In the genomic region with DNA sequence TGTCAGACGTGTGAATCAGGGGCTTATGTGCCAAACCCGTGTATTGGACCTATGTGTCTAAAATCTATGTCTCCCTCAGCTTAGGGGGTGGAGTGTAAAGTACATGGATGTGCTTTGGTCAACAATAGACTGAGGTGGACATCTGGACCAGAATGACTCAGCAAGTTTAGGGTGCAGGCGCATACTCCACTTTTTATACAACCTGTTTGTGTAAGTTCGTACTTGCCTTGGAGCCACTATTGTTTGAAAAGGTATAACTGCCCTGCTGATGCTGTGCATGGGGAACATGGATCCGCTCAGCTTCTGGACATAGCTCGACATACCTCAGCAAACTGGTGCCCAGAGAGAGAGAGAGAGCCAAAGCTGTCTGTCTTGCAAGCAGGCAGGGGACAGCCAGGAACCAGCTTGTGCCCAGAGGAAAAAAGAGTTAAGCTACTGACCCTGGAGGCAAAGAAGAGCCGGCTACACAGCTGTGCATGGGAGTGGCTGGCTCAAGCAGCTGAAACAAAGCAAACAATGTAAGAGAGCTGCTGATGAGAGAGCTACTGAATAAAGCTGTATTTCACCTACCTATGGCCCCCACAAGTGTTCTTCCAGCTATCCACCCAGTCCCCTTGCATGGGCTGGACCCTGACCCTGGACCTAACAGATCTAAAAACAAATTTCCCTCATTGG, we compare ENCODE assay signal across 1 cellular context.
TF ChIP-seq lines count a peak whose summit lies in the region.

No MANE protein-coding gene starts in this region.

TF ChIP-seq in HepG2, 621 proteins besides CTCF, POLR2A, EP300 and RAD21:
- TF ChIP-seq FOSL2 (CRISPR knock-in tag; IDR thresholded peaks at IDR 0.05), result peak; percentile 42
- TF ChIP-seq THYN1 (CRISPR knock-in tag; IDR thresholded peaks at IDR 0.05; ENCODE audit: borderline replicate concordance, low read depth), result no peak
- no peak for TF ChIP-seq TP53 (CRISPR knock-in tag; conservative IDR thresholded peaks at IDR 0.05)
- no peak for TF ChIP-seq ZNF674 (CRISPR knock-in tag; IDR thresholded peaks at IDR 0.05; ENCODE audit: low read depth)
- TF ChIP-seq NFKBIZ (CRISPR knock-in tag; IDR thresholded peaks at IDR 0.05), result no peak
- TF ChIP-seq MAFK (conservative IDR thresholded peaks at IDR 0.05 in 1 of 2, IDR thresholded peaks at IDR 0.05 in 1 of 2; ENCODE audit: low read length in 2 of 2), result peak; percentile 85 to 91
- TF ChIP-seq PHF5A (CRISPR knock-in tag; IDR thresholded peaks at IDR 0.05; ENCODE audit: low read depth, unreplicated experiment), result no peak
- TF ChIP-seq MAFG (CRISPR knock-in tag; IDR thresholded peaks at IDR 0.05), result peak; percentile 26; the same call in 1 of the 2 replicates
- no peak for TF ChIP-seq SOX13 (IDR thresholded peaks at IDR 0.05)
- 0 out of 4 replicates have a peak, but pooled peaks of 1 of the 2 experiments have one; percentile 16 for TF ChIP-seq SOX13 (CRISPR knock-in tag; conservative IDR thresholded peaks at IDR 0.05 in 1 of 2, IDR thresholded peaks at IDR 0.05 in 1 of 2)
- TF ChIP-seq NFE2L2 (IDR thresholded peaks at IDR 0.05; ENCODE audit: low read length), result peak; percentile 99
- TF ChIP-seq MAFF (IDR thresholded peaks at IDR 0.05; ENCODE audit: low read depth, low read length), result peak; percentile 80
- no peak for TF ChIP-seq SOX6 (IDR thresholded peaks at IDR 0.05)
- peak; percentile 49 for TF ChIP-seq SOX6 (CRISPR knock-in tag; IDR thresholded peaks at IDR 0.05)
- TF ChIP-seq, protein P1, sequence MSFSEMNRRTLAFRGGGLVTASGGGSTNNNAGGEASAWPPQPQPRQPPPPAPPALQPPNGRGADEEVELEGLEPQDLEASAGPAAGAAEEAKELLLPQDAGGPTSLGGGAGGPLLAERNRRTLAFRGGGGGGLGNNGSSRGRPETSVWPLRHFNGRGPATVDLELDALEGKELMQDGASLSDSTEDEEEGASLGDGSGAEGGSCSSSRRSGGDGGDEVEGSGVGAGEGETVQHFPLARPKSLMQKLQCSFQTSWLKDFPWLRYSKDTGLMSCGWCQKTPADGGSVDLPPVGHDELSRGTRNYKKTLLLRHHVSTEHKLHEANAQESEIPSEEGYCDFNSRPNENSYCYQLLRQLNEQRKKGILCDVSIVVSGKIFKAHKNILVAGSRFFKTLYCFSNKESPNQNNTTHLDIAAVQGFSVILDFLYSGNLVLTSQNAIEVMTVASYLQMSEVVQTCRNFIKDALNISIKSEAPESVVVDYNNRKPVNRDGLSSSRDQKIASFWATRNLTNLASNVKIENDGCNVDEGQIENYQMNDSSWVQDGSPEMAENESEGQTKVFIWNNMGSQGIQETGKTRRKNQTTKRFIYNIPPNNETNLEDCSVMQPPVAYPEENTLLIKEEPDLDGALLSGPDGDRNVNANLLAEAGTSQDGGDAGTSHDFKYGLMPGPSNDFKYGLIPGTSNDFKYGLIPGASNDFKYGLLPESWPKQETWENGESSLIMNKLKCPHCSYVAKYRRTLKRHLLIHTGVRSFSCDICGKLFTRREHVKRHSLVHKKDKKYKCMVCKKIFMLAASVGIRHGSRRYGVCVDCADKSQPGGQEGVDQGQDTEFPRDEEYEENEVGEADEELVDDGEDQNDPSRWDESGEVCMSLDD (CRISPR knock-in tag; IDR thresholded peaks at IDR 0.05; ENCODE audit: borderline replicate concordance), result no peak
- TF ChIP-seq, protein P2, sequence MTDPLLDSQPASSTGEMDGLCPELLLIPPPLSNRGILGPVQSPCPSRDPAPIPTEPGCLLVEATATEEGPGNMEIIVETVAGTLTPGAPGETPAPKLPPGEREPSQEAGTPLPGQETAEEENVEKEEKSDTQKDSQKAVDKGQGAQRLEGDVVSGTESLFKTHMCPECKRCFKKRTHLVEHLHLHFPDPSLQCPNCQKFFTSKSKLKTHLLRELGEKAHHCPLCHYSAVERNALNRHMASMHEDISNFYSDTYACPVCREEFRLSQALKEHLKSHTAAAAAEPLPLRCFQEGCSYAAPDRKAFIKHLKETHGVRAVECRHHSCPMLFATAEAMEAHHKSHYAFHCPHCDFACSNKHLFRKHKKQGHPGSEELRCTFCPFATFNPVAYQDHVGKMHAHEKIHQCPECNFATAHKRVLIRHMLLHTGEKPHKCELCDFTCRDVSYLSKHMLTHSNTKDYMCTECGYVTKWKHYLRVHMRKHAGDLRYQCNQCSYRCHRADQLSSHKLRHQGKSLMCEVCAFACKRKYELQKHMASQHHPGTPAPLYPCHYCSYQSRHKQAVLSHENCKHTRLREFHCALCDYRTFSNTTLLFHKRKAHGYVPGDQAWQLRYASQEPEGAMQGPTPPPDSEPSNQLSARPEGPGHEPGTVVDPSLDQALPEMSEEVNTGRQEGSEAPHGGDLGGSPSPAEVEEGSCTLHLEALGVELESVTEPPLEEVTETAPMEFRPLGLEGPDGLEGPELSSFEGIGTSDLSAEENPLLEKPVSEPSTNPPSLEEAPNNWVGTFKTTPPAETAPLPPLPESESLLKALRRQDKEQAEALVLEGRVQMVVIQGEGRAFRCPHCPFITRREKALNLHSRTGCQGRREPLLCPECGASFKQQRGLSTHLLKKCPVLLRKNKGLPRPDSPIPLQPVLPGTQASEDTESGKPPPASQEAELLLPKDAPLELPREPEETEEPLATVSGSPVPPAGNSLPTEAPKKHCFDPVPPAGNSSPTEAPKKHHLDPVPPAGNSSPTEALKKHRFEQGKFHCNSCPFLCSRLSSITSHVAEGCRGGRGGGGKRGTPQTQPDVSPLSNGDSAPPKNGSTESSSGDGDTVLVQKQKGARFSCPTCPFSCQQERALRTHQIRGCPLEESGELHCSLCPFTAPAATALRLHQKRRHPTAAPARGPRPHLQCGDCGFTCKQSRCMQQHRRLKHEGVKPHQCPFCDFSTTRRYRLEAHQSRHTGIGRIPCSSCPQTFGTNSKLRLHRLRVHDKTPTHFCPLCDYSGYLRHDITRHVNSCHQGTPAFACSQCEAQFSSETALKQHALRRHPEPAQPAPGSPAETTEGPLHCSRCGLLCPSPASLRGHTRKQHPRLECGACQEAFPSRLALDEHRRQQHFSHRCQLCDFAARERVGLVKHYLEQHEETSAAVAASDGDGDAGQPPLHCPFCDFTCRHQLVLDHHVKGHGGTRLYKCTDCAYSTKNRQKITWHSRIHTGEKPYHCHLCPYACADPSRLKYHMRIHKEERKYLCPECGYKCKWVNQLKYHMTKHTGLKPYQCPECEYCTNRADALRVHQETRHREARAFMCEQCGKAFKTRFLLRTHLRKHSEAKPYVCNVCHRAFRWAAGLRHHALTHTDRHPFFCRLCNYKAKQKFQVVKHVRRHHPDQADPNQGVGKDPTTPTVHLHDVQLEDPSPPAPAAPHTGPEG (CRISPR knock-in tag; IDR thresholded peaks at IDR 0.05), result no peak
- TF ChIP-seq, protein P3, sequence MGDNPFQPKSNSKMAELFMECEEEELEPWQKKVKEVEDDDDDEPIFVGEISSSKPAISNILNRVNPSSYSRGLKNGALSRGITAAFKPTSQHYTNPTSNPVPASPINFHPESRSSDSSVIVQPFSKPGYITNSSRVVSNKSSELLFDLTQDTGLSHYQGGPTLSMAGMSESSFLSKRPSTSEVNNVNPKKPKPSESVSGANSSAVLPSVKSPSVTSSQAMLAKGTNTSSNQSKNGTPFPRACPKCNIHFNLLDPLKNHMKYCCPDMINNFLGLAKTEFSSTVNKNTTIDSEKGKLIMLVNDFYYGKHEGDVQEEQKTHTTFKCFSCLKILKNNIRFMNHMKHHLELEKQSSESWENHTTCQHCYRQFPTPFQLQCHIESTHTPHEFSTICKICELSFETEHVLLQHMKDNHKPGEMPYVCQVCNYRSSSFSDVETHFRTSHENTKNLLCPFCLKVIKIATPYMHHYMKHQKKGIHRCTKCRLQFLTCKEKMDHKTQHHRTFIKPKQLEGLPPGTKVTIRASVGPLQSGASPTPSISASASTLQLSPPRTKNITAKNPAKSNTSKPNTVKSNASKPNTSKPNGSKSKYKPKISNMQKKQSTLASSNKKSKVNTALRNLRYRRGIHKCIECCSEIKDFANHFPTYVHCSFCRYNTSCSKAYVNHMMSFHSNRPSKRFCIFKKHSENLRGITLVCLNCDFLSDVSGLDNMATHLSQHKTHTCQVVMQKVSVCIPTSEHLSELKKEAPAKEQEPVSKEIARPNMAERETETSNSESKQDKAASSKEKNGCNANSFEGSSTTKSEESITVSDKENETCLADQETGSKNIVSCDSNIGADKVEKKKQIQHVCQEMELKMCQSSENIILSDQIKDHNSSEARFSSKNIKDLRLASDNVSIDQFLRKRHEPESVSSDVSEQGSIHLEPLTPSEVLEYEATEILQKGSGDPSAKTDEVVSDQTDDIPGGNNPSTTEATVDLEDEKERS (CRISPR knock-in tag; IDR thresholded peaks at IDR 0.05), result 0 out of 2 replicates have a peak, but pooled peaks have one; percentile 25
- no peak for TF ChIP-seq ZNF143 (CRISPR knock-in tag; IDR thresholded peaks at IDR 0.05)
- peak; percentile 99 for TF ChIP-seq ZSCAN31 (CRISPR knock-in tag; IDR thresholded peaks at IDR 0.05; ENCODE audit: low read depth)
- TF ChIP-seq, protein P4, sequence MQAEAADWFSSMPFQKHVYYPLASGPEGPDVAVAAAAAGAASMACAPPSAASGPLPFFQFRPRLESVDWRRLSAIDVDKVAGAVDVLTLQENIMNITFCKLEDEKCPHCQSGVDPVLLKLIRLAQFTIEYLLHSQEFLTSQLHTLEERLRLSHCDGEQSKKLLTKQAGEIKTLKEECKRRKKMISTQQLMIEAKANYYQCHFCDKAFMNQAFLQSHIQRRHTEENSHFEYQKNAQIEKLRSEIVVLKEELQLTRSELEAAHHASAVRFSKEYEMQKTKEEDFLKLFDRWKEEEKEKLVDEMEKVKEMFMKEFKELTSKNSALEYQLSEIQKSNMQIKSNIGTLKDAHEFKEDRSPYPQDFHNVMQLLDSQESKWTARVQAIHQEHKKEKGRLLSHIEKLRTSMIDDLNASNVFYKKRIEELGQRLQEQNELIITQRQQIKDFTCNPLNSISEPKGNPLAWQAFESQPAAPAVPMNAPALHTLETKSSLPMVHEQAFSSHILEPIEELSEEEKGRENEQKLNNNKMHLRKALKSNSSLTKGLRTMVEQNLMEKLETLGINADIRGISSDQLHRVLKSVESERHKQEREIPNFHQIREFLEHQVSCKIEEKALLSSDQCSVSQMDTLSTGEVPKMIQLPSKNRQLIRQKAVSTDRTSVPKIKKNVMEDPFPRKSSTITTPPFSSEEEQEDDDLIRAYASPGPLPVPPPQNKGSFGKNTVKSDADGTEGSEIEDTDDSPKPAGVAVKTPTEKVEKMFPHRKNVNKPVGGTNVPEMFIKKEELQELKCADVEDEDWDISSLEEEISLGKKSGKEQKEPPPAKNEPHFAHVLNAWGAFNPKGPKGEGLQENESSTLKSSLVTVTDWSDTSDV (CRISPR knock-in tag; IDR thresholded peaks at IDR 0.05), result no peak
- 0 out of 2 replicates have a peak, but pooled peaks have one; percentile 17 for TF ChIP-seq SAP130 (CRISPR knock-in tag; IDR thresholded peaks at IDR 0.05; ENCODE audit: low read depth)
- peak; percentile 87 for TF ChIP-seq NFE2 (CRISPR knock-in tag; IDR thresholded peaks at IDR 0.05)
- TF ChIP-seq, protein P5, sequence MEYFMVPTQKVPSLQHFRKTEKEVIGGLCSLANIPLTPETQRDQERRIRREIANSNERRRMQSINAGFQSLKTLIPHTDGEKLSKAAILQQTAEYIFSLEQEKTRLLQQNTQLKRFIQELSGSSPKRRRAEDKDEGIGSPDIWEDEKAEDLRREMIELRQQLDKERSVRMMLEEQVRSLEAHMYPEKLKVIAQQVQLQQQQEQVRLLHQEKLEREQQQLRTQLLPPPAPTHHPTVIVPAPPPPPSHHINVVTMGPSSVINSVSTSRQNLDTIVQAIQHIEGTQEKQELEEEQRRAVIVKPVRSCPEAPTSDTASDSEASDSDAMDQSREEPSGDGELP (IDR thresholded peaks at IDR 0.05; ENCODE audit: borderline replicate concordance, low read depth), result peak; percentile 73; the same call in 1 of the 2 replicates
